Comparison of ENCODE assay signal across 24 cellular contexts in genomic region chr12:114993202-114993601, GRCh38.
"Had no signal": no experiment of that assay in that cellular context is flagged by ENCODE, and none has a peak within 500 bp of the region (broad histone marks: within the 10 kb centered on the region; RNA-seq: fewer than 3 reads in every experiment).

No MANE protein-coding gene starts in this region.

- H3K9me3 Mint-ChIP-seq: stimulated activated memory B cell treated with anti-CD40 and anti-IgM and Interleukin-4, amounts not matched to agents 10 μg/mL and 1 μg/mL and 100 μg/mL, for 72 hours had no signal

- H3K9ac ChIP-seq: parathyroid adenoma had no signal

- H3K36me3 Mint-ChIP-seq: activated CD4-positive, alpha-beta memory T cell treated with anti-CD3 and anti-CD28 coated beads for 36 hours; activated naive CD4-positive, alpha-beta T cell treated with anti-CD3 and anti-CD28 coated beads, Interleukin-2, amount 10 ng/mL, durations not matched to agents 7 days and 5 days; stimulated activated memory B cell treated with anti-CD40 and anti-IgM and Interleukin-4, amounts not matched to agents 10 μg/mL and 1 μg/mL and 100 μg/mL, for 72 hours had no signal

- H3K4me1 ChIP-seq: colonic mucosa, gastrocnemius medialis, parathyroid adenoma, stomach, suprapubic skin had no signal

- H3K4me3 ChIP-seq: colonic mucosa, dorsolateral prefrontal cortex, esophagus muscularis mucosa, gastrocnemius medialis, mucosa of descending colon, stomach, suprapubic skin, tibial nerve had no signal

- H3K27me3 ChIP-seq: colonic mucosa, esophagus muscularis mucosa, gastrocnemius medialis, stomach, suprapubic skin, tibial nerve had no signal

- H3K27me3 Mint-ChIP-seq: activated CD4-positive, alpha-beta memory T cell treated with anti-CD3 and anti-CD28 coated beads for 36 hours; activated naive CD4-positive, alpha-beta T cell treated with anti-CD3 and anti-CD28 coated beads, Interleukin-2, amount 10 ng/mL, durations not matched to agents 7 days and 5 days; effector memory CD8-positive, alpha-beta T cell; stimulated activated memory B cell treated with anti-CD40 and anti-IgM and Interleukin-4, amounts not matched to agents 10 μg/mL and 1 μg/mL and 100 μg/mL, for 72 hours had no signal

- H3K36me3 ChIP-seq: colonic mucosa, esophagus muscularis mucosa, gastrocnemius medialis, stomach, suprapubic skin, tibial nerve had no signal

- H3K9me3 ChIP-seq: colonic mucosa, esophagus muscularis mucosa, gastrocnemius medialis, mucosa of descending colon, stomach, suprapubic skin had no signal

- H3K27ac Mint-ChIP-seq: activated B cell treated with CpG ODN at 0.5 μM for 24 hours; activated CD4-positive, alpha-beta memory T cell treated with anti-CD3 and anti-CD28 coated beads for 36 hours; activated naive CD4-positive, alpha-beta T cell treated with anti-CD3 and anti-CD28 coated beads, Interleukin-2, amount 10 ng/mL, durations not matched to agents 7 days and 5 days; activated T-cell treated with anti-CD3 and anti-CD28 coated beads, Interleukin-2, amount 50 U/mL, for 72 hours; effector memory CD8-positive, alpha-beta T cell; stimulated activated memory B cell treated with anti-CD40 and anti-IgM and Interleukin-4, amounts not matched to agents 10 μg/mL and 1 μg/mL and 100 μg/mL, for 72 hours had no signal

- DNase-seq: activated B cell treated with CpG ODN at 0.5 μM for 24 hours; activated CD4-positive, alpha-beta memory T cell treated with anti-CD3 and anti-CD28 coated beads for 36 hours; activated CD4-positive, alpha-beta T cell treated with anti-CD3 and anti-CD28 coated beads for 4 hours; activated effector memory CD4-positive, alpha-beta T cell treated with Interleukin-2 at 50 U/mL for 16 hours; activated naive CD4-positive, alpha-beta T cell treated with anti-CD3 and anti-CD28 coated beads, Interleukin-2, amount 10 ng/mL, durations not matched to agents 7 days and 5 days; activated T-cell treated with anti-CD3 and anti-CD28 coated beads, Interleukin-2, amount 50 U/mL, for 72 hours; amygdala; colonic mucosa; dorsolateral prefrontal cortex; effector memory CD8-positive, alpha-beta T cell; gastrocnemius medialis; hypothalamus; left ventricle myocardium superior; nucleus accumbens; right cardiac atrium; stimulated activated CD4-positive, alpha-beta T cell treated with anti-CD3 and anti-CD28 coated beads, Interleukin-15, amount 100 ng/mL, for 24 hours; stomach; T-helper 9 cell had no signal

- H3K4me3 Mint-ChIP-seq: activated B cell treated with CpG ODN at 0.5 μM for 24 hours; activated CD4-positive, alpha-beta memory T cell treated with anti-CD3 and anti-CD28 coated beads for 36 hours; activated naive CD4-positive, alpha-beta T cell treated with anti-CD3 and anti-CD28 coated beads, Interleukin-2, amount 10 ng/mL, durations not matched to agents 7 days and 5 days; activated T-cell treated with anti-CD3 and anti-CD28 coated beads, Interleukin-2, amount 50 U/mL, for 72 hours; effector memory CD8-positive, alpha-beta T cell; stimulated activated memory B cell treated with anti-CD40 and anti-IgM and Interleukin-4, amounts not matched to agents 10 μg/mL and 1 μg/mL and 100 μg/mL, for 72 hours had no signal

- H2AFZ ChIP-seq: parathyroid adenoma had no signal

- ATAC-seq: activated T-cell treated with anti-CD3 and anti-CD28 coated beads, Interleukin-2, amount 50 U/mL, for 72 hours; effector memory CD8-positive, alpha-beta T cell; gastrocnemius medialis; left ventricle myocardium superior; mucosa of descending colon; right cardiac atrium; stimulated activated memory B cell treated with anti-CD40 and anti-IgM and Interleukin-4, amounts not matched to agents 10 μg/mL and 1 μg/mL and 100 μg/mL, for 72 hours had no signal

- H3K27ac ChIP-seq: colonic mucosa, dorsolateral prefrontal cortex, esophagus muscularis mucosa, gastrocnemius medialis, parathyroid adenoma, stomach, suprapubic skin, tibial nerve had no signal

- H3K4me1 Mint-ChIP-seq: activated B cell treated with CpG ODN at 0.5 μM for 24 hours; activated naive CD4-positive, alpha-beta T cell treated with anti-CD3 and anti-CD28 coated beads, Interleukin-2, amount 10 ng/mL, durations not matched to agents 7 days and 5 days; stimulated activated memory B cell treated with anti-CD40 and anti-IgM and Interleukin-4, amounts not matched to agents 10 μg/mL and 1 μg/mL and 100 μg/mL, for 72 hours had no signal

- H3K79me2 ChIP-seq: parathyroid adenoma had no signal
